Comparison of ENCODE assay signal across 7 cellular contexts in the genomic region with DNA sequence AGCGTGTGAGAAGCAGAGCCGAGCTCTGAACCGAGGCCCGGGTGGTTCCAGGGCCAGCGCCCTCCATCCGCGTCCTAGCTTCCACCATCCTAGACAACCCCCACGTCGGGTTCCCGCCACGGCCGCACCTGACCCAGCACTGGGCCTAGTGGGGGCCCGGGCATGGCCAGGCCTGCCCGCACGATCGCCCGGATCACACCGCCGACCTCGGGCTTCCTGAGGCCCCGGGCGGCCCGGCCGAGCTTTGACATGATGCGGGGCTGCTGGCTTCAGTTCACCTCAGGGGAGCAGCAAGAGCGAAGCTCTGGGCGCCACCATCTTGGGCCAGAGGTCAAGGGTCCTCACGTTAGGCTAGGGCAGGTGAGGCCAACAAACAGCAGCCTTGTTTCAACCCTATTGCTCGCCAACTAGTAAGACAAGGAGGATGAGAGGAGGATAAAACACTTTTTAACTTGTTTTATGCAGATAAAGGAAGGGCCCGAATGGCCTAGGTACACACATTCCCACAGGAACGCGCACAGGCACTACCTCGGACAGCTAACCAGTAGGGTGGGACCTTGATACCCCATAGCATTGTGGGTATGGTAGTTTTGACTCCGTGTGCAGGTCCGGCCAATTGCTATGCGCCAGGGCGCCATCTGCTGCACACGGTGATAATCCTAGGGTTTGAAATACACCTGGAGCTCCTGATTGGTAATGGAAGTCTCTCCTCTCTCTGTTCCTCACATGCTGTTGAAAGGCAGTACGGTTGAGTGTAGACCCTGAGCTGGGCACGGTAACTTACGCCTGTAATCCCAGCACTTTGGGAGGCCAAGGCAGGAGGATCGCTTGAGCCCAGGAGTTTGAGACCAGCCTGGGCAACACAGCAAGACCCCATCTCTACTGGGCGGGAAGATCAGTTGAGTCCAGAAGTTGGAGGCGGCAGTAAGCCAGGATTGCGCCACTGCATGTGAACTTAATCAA. TPM values are rescaled to one million over a fixed set of nuclear protein-coding genes. Genes with fewer than 3 reads are reported as not detected.
DNase-seq lines count a peak whose midpoint lies in the region; ATAC-seq and TF ChIP-seq lines count a peak whose summit lies in the region.

A gene (minus strand): TSS at position 345 of the 963 bp plus-strand sequence. CDS start 94 bp downstream, at position 251.

- intact Hi-C loops in T-helper 2 cell treated with Interferon-gamma antibody and Interleukin-4, amounts not matched to agents 100 ng/mL and 5 ng/mL, for 36 hours (cut with micrococcal nuclease) = loop anchor here (1.0 to 5.0 kb wide), 5 partner anchors 17 to 91 kb away; a partner anchor contains a TSS
- intact Hi-C loops in ascending aorta (cut with DNase I) = loop anchor here (2.0 kb wide), 3 partner anchors 28 to 240 kb away; a partner anchor contains a TSS

- peaks cover 15 to 25% of the 10 kb centered on the region in 2 donors for H3K36me3 ChIP-seq in ascending aorta

- peak; percentile 58 to 78 (median 61) for TF ChIP-seq CTCF in ascending aorta (IDR thresholded peaks at IDR 0.05)

- DNase-seq in NCI-H187 (lab: John Stamatoyannopoulos, UW) (peak; percentile 89 to 91), ascending aorta (ENCODE audit: low spot score in 2 of 2) (peak; percentile 53 to 93), hepatic stellate cell (ENCODE audit: low spot score) (peak; percentile 97), renal cortical epithelial cell (ENCODE audit: low read depth) (peak; percentile 92)

- H3K4me3 ChIP-seq in ascending aorta = peak within 1 kb of the TSS; percentile 59 to 82

- no peaks in the 10 kb centered on the region for H3K27me3 ChIP-seq in ascending aorta

- TF ChIP-seq POLR2A in GM15510 (IDR thresholded peaks at IDR 0.05; ENCODE audit: borderline replicate concordance, extremely low read depth, insufficient read length) = peak; percentile 65

- H3K27ac ChIP-seq in ascending aorta = peak within 1 kb of the TSS; percentile 58 to 74

- peak; percentile 89 for ATAC-seq in HG02938 (IDR thresholded peaks at IDR 0.05; ENCODE audit: unreplicated experiment)

- H3K9me3 ChIP-seq in ascending aorta = no peaks in the 10 kb centered on the region

- peaks cover 3 to 4% of the 10 kb centered on the region in 2 donors for H3K4me1 ChIP-seq in ascending aorta

RNA-seq across cellular contexts. Expression of the gene that starts here (rescaled TPM):
- 82.4 and 87.6 TPM in 2 replicates for total RNA-seq in T-helper 2 cell treated with Interferon-gamma antibody and Interleukin-4, amounts not matched to agents 100 ng/mL and 5 ng/mL, for 36 hours
- total RNA-seq in ascending aorta = 96.2 TPM
- 33.3 and 52.4 TPM in 2 replicates for total RNA-seq in renal cortical epithelial cell

Comparison
In these comparisons a context has a peak if more than half of its experiments do, and no peak if none do; other contexts are left out.
1. Peak in every context shown above with its lines: DNase-seq, ATAC-seq, H3K4me3 ChIP-seq and H3K27ac ChIP-seq.